In the genomic region with DNA sequence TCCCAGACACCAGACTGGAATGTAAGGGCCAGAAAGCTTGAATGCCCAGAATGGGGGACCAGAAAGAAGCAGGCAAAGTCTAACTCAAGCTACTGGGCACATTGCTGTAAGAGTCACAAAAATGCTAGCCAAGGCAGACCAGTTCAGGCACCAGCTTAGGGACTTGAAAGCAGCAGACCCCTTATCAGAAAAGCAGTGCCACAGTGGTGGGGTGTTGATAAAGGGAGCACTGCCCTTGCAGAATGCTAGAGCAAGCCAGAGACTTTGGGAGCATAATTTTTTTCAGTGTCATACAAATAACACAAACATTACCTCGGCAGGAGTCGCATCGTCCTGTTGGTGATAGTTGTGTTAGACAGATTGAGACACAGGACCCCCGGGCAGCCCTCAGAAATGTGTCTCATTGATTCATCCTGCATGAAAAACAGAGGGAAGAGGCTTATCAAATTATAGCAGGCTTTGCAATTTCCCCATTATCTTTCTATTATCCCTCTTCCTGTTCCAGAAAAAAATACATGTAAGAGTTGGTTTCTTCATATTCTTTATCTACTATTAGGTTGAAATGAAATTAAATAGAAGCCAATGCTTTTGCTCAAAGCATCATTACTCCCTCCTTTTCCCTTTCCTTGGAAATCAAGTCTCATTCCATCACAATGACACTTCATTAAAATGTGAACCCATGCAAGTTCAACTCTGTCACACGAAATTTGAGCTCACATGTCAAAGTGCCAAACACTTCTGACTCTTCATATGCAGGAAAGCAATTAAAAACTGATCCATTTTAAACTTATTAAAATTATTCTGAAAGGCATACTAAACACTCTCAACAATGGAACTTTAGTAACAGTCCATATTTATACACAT, we compare ENCODE assay signal across 1 cellular context.
TF ChIP-seq lines count a peak whose summit lies in the region.

No MANE protein-coding gene starts in this region.

TF ChIP-seq in endothelial cell of umbilical vein, 7 proteins besides CTCF, POLR2A, EP300 and RAD21:
- no peak for TF ChIP-seq POLR2AphosphoS5 (IDR thresholded peaks at IDR 0.05; ENCODE audit: insufficient read depth, low read depth, low read length)
- TF ChIP-seq FOS (IDR thresholded peaks at IDR 0.05; ENCODE audit: borderline replicate concordance, insufficient read depth, low read length), result no peak
- TF ChIP-seq MAX (IDR thresholded peaks at IDR 0.05; ENCODE audit: insufficient read depth, insufficient read length), result no peak
- TF ChIP-seq EZH2 (IDR thresholded peaks at IDR 0.05; ENCODE audit: borderline replicate concordance, low read depth, low read length, severe bottlenecking), result no peak
- TF ChIP-seq JUN (IDR thresholded peaks at IDR 0.05; ENCODE audit: borderline replicate concordance, insufficient read depth, insufficient read length, low read depth), result no peak
- no peak for TF ChIP-seq GATA2 (IDR thresholded peaks at IDR 0.05; ENCODE audit: insufficient read depth, insufficient read length, low read depth, low read length)
- no peak for TF ChIP-seq MYC (IDR thresholded peaks at IDR 0.05; ENCODE audit: low read depth, low read length)
TF ChIP-seq in endothelial cell of umbilical vein: peak in this region for 0.
